26 cellular contexts compared by ENCODE assay signal in the genomic region with DNA sequence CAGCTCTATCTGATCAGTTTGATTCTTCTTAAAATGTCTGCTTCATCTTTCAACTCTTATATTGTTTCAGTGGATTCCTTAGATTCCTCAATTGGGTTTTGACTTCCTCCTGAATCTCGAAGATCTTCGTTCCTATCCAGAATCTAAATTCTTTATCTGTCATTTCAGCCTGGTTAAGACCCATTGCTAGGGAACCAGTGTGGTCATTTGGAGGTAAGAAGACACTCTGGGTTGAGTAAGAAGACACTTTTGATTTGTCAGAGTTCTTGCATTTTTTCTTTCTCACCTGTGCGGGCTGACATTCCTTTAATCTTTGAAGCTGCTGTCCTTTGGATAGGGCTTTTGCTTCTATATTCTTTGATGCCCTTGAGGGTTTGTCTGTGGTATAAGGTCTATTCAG.
DNase-seq lines count a peak whose midpoint lies in the region.
"Had no signal": no experiment of that assay in that cellular context is flagged by ENCODE, and none has a peak within 500 bp of the region (broad histone marks: within the 10 kb centered on the region; RNA-seq: fewer than 3 reads in every experiment).

No MANE protein-coding gene starts in this region.

- no peak overlapping the region for H3K9ac ChIP-seq in trophoblast cell (ENCODE audit: low read length)
- H3K9ac ChIP-seq: BLaER1; BLaER1 treated with 17β-estradiol and CSF1 and Interleukin-3, amounts not matched to agents 10 nM and 100 nM had no signal

- H3K4me1 ChIP-seq in trophoblast cell (ENCODE audit: control insufficient read depth in 1 of 2, insufficient read depth in 2 of 2, low read length in 2 of 2): peaks cover 0 to 3% of the 10 kb centered on the region in 2 experiments
- H3K4me1 ChIP-seq: A549; BE2C; BLaER1; BLaER1 treated with 17β-estradiol and CSF1 and Interleukin-3, amounts not matched to agents 10 nM and 100 nM; Caco-2 had no signal

- no peaks in the 10 kb centered on the region for H3K36me3 ChIP-seq in trophoblast cell (ENCODE audit: control insufficient read depth in 1 of 2, insufficient read depth in 2 of 2, low read length in 2 of 2)
- H3K36me3 ChIP-seq: BE2C; BLaER1; BLaER1 treated with 17β-estradiol and CSF1 and Interleukin-3, amounts not matched to agents 10 nM and 100 nM had no signal

- DNase-seq in trophoblast cell: peak; percentile 62 to 91
- no peak for DNase-seq in NCI-H774 (lab: John Stamatoyannopoulos, UW)
- DNase-seq: 8988T; ACHN; AML-193; BE2C; C1 segment of cervical spinal cord; Caco-2; Calu3; CD4-positive, alpha-beta memory T cell; CD4-positive, alpha-beta T cell; CD4-positive, CD25-positive, alpha-beta regulatory T cell; CD8-positive, alpha-beta memory T cell; CD8-positive, alpha-beta T cell; COR-L47; DMS 273 treated with DMSO at 0.1 percent for 48 hours; DMS153; DMS53; DMS79; DMS79 treated with DMSO at 0.1 percent for 48 hours; DND-41 had no signal

- H3K4me3 ChIP-seq in trophoblast cell (ENCODE audit: low read depth, low read length): no peak overlapping the region
- H3K4me3 ChIP-seq: A549; BLaER1; BLaER1 treated with 17β-estradiol and CSF1 and Interleukin-3, amounts not matched to agents 10 nM and 100 nM had no signal

- H4K8ac ChIP-seq in trophoblast cell (ENCODE audit: low read depth, low read length): no peak overlapping the region

- no peak overlapping the region for H2AK5ac ChIP-seq in trophoblast cell (ENCODE audit: low read length)

- no peak overlapping the region for H3K4ac ChIP-seq in trophoblast cell (ENCODE audit: low read depth, low read length)

- H4K12ac ChIP-seq in trophoblast cell (ENCODE audit: low read depth, low read length): no peak overlapping the region

- no peaks in the 10 kb centered on the region for H3K9me3 ChIP-seq in trophoblast cell (ENCODE audit: insufficient read depth, low read depth, low read length)
- H3K9me3 ChIP-seq: A549; BE2C; BLaER1; BLaER1 treated with 17β-estradiol and CSF1 and Interleukin-3, amounts not matched to agents 10 nM and 100 nM; Caco-2 had no signal

- no peaks in the 10 kb centered on the region for H3K27me3 ChIP-seq in trophoblast cell (ENCODE audit: insufficient read depth, low read length)
- H3K27me3 ChIP-seq: BE2C; BLaER1; BLaER1 treated with 17β-estradiol and CSF1 and Interleukin-3, amounts not matched to agents 10 nM and 100 nM had no signal

- no peak overlapping the region for H3K23ac ChIP-seq in trophoblast cell (ENCODE audit: low read length)

- H2AFZ ChIP-seq in trophoblast cell (ENCODE audit: insufficient read depth, low read length, poor library complexity): no peak overlapping the region

- no peaks in the 10 kb centered on the region for H3K79me2 ChIP-seq in trophoblast cell (ENCODE audit: control insufficient read depth, insufficient read depth, low read length, poor library complexity)

- H2BK120ac ChIP-seq in trophoblast cell (ENCODE audit: insufficient read depth, low read length, poor library complexity): peak overlapping the region; percentile 43

- H3K18ac ChIP-seq in trophoblast cell (ENCODE audit: low read length): no peak overlapping the region

- no peak overlapping the region for H3K14ac ChIP-seq in trophoblast cell (ENCODE audit: low read length)

- peaks cover 2% of the 10 kb centered on the region for H3K79me1 ChIP-seq in trophoblast cell (ENCODE audit: low read length)

- no CpG with 5 or more reads among the region's 3 CpGs for WGBS in trophoblast cell (ENCODE audit: extremely low coverage, insufficient coverage, insufficient read length)

- no peak overlapping the region for H4K91ac ChIP-seq in trophoblast cell (ENCODE audit: low read depth, low read length)

- H3K4me2 ChIP-seq in trophoblast cell (ENCODE audit: low read length): no peak overlapping the region
- H3K4me2 ChIP-seq: A549; BLaER1; BLaER1 treated with 17β-estradiol and CSF1 and Interleukin-3, amounts not matched to agents 10 nM and 100 nM had no signal

- no peak overlapping the region for H2BK5ac ChIP-seq in trophoblast cell (ENCODE audit: low read depth, low read length, poor library complexity)

- no peak overlapping the region for H2BK12ac ChIP-seq in trophoblast cell (ENCODE audit: low read length)

- no peak overlapping the region for H3K27ac ChIP-seq in trophoblast cell (ENCODE audit: low read depth, low read length)
- H3K27ac ChIP-seq: 22Rv1; A549; BLaER1; BLaER1 treated with 17β-estradiol and CSF1 and Interleukin-3, amounts not matched to agents 10 nM and 100 nM; C4-2B had no signal
